In the genomic region with DNA sequence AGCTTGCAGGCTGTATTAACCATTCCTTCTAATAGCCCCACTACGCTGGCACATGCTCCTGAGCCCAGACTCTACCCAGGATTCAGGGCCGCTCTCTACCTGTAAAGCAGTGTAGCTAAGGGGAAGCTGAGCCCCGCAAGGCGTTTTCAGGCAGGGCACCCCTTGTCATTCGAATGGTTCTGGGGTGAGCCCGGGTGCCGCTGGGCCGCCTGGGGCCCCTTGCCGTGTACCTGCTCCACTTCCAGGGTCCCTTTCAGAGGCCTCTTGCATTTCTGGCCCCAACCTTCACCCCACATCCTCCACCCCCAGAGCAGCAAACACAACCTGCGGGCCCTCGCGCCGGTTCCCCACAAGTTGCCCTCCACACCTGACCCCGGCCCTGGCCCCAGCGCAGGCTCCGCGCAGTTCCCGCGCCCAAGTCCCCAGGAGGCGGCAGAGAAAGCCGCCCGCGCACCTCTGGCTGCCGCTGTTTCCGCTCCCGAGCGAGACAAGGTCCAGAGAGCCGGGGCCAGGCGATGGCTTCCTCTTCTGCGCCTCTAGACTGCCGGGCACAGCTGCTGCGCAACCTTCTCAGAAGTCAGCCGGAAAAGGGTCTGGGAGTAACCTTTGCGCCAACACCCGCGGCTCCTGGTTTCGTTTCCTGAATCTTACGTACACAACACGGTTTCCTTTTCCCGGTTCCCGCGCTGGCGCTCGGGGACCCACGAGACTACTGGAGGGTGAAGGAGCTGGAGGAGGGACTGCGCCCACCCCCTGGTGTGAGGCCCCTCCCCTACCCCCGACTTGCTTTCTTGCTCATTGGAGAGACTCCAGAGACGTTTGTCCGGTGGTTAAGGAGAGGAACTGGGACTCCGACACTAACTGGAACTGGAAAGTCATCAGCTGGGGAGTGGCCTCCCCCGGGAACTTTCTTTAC, we compare ENCODE assay signal across 8 cellular contexts. TPM values are rescaled to one million over a fixed set of nuclear protein-coding genes. Genes with fewer than 3 reads are reported as not detected.
DNase-seq lines count a peak whose midpoint lies in the region; ATAC-seq, FAIRE-seq and TF ChIP-seq lines count a peak whose summit lies in the region.

A gene with protein sequence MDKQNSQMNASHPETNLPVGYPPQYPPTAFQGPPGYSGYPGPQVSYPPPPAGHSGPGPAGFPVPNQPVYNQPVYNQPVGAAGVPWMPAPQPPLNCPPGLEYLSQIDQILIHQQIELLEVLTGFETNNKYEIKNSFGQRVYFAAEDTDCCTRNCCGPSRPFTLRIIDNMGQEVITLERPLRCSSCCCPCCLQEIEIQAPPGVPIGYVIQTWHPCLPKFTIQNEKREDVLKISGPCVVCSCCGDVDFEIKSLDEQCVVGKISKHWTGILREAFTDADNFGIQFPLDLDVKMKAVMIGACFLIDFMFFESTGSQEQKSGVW (minus strand): TSS at position 595 of the 916 bp plus-strand sequence. CDS start 8,055 bp downstream, outside the sequence.

- peaks cover 25 to 48% of the 10 kb centered on the region in 2 donors for H3K4me1 ChIP-seq in left lung

- CTCF ChIA-PET in BJ (lab: Yijun Ruan, JAX), result interaction anchor here (0.6 to 2.8 kb wide), 4 partner anchors 10 to 210 kb away, joined by 3 to 7 read pairs (median 4); no protein-coding TSS in a partner anchor

- no peaks in the 10 kb centered on the region for H3K27me3 ChIP-seq in BJ (ENCODE audit: control insufficient read depth, insufficient read depth, low read length)
- H3K27me3 ChIP-seq in left lung, result no peaks in the 10 kb centered on the region

- peak within 1 kb of the TSS; percentile 79 for H3K4me3 ChIP-seq in BJ (ENCODE audit: low read depth, low read length)
- H3K4me3 ChIP-seq in left lung, result peak within 1 kb of the TSS; percentile 66 to 83

- ATAC-seq in HG03442 (IDR thresholded peaks at IDR 0.05; ENCODE audit: unreplicated experiment) (peak; percentile 82), left lung (peak; percentile 95)

- intact Hi-C loops in left lung (cut with DNase I), result no loop called here

- H3K36me3 ChIP-seq in BJ (ENCODE audit: control insufficient read depth, insufficient read depth, low read length) (no peaks in the 10 kb centered on the region), left lung (no peaks in the 10 kb centered on the region)

- peak within 1 kb of the TSS; percentile 95 to 100 for H3K27ac ChIP-seq in left lung

- DNase-seq in BJ (ENCODE audit: low read depth), result peak; percentile 77
- peak; percentile 44 for DNase-seq in GM19239 (ENCODE audit: insufficient read length, low spot score)
- DNase-seq in NCI-H748 (lab: John Stamatoyannopoulos, UW; ENCODE audit: unreplicated experiment), result peak; percentile 83
- peak; percentile 65 to 68 for DNase-seq in activated CD4-positive, alpha-beta T cell treated with anti-CD3 and anti-CD28 coated beads, Interleukin-2, amount 50 U/mL, for 4 hours
- DNase-seq in dermis blood vessel endothelial cell, result peak; percentile 98
- peak; percentile 96 to 97 for DNase-seq in left lung
- peak; percentile 80 for DNase-seq in stimulated activated CD4-positive, alpha-beta T cell treated with anti-CD3 and anti-CD28 coated beads, Interleukin-2, amount 100 ng/mL, for 4 hours (ENCODE audit: low read depth)

- H3K9me3 ChIP-seq in left lung, result no peaks in the 10 kb centered on the region

- peak; percentile 87 for FAIRE-seq in GM19239 (lab: Jason Lieb, UNC)

- POLR2A ChIA-PET in BJ (lab: Charles Lee), result no interaction called here

- TF ChIP-seq CTCF in BJ (IDR thresholded peaks at IDR 0.05; ENCODE audit: insufficient read depth, low read depth, low read length) (no peak), left lung (IDR thresholded peaks at IDR 0.05) (no peak)

RNA-seq across cellular contexts. Expression of the gene that starts here (rescaled TPM):
- polyA plus RNA-seq in BJ (2011; rRNA removed), result 22.5 and 26.3 TPM in 2 replicates
- polyA minus RNA-seq in BJ (2011; rRNA and poly(A)+ RNA removed), result 14.0 and 17.7 TPM in 2 replicates
- total RNA-seq in dermis blood vessel endothelial cell (102 and 131 TPM in 2 replicates), left lung (100 to 1,000 TPM in 1 of 2 donors, 10 to 100 TPM in 1; 92.9 to 126 TPM)

Comparison
In these comparisons a context has a peak if more than half of its experiments do, and no peak if none do; other contexts are left out.
1. Peak in every context shown above with its lines: DNase-seq, ATAC-seq, H3K4me3 ChIP-seq and H3K27ac ChIP-seq.
2. DNase-seq: peak in every context shown above with its lines; median percentile 98 in dermis blood vessel endothelial cell; 96 in left lung; 83 in NCI-H748; 80 in stimulated activated CD4-positive, alpha-beta T cell treated with anti-CD3 and anti-CD28 coated beads, Interleukin-2, amount 100 ng/mL, for 4 hours; 77 in BJ; 66 in activated CD4-positive, alpha-beta T cell treated with anti-CD3 and anti-CD28 coated beads, Interleukin-2, amount 50 U/mL, for 4 hours; 44 in GM19239.